Comparison of ENCODE assay signal across 16 cellular contexts in genomic region chr15:63575312-63575711, GRCh38.
"Had no signal": no experiment of that assay in that cellular context is flagged by ENCODE, and none has a peak within 500 bp of the region (broad histone marks: within the 10 kb centered on the region; RNA-seq: fewer than 3 reads in every experiment).

No MANE protein-coding gene starts in this region.

- DNase-seq: effector memory CD4-positive, alpha-beta T cell; heart left ventricle; hippocampal formation; mammary epithelial cell; mucosa of descending colon; naive thymus-derived CD8-positive, alpha-beta T cell; posterior cingulate gyrus; sigmoid colon; small intestine; stimulated activated CD4-positive, alpha-beta T cell treated with anti-CD3 and anti-CD28 coated beads, Interleukin-12 subunit alpha, Interleukin-12 subunit beta, amount 100 ng/mL, for 4 hours; transverse colon had no signal

- H3K27ac Mint-ChIP-seq: stimulated activated naive CD8-positive, alpha-beta T cell treated with anti-CD3 and anti-CD28 coated beads, Interleukin-15, Interleukin-2, amounts not matched to agents 100 ng/mL and 50 ng/mL, for 24 hours had no signal

- H3K27ac ChIP-seq: heart left ventricle, neutrophil, thoracic aorta, transverse colon had no signal

- H3K27me3 ChIP-seq: heart left ventricle, neutrophil, sigmoid colon, transverse colon had no signal

- H3K4me3 ChIP-seq: heart left ventricle, mucosa of descending colon, sigmoid colon, thoracic aorta, transverse colon had no signal

- H3K4me3 Mint-ChIP-seq: naive thymus-derived CD8-positive, alpha-beta T cell; stimulated activated naive CD8-positive, alpha-beta T cell treated with anti-CD3 and anti-CD28 coated beads, Interleukin-15, Interleukin-2, amounts not matched to agents 100 ng/mL and 50 ng/mL, for 24 hours had no signal

- ATAC-seq: esophagus mucosa; heart left ventricle; left lobe of liver; mucosa of descending colon; naive thymus-derived CD8-positive, alpha-beta T cell had no signal

- H3K9me3 ChIP-seq: heart left ventricle, mucosa of descending colon, neutrophil, sigmoid colon, thoracic aorta, transverse colon had no signal

- H3K4me1 ChIP-seq: transverse colon had no signal

- H3K27me3 Mint-ChIP-seq: naive thymus-derived CD8-positive, alpha-beta T cell; stimulated activated naive CD8-positive, alpha-beta T cell treated with anti-CD3 and anti-CD28 coated beads, Interleukin-15, Interleukin-2, amounts not matched to agents 100 ng/mL and 50 ng/mL, for 24 hours had no signal

- H3K9me3 Mint-ChIP-seq: naive thymus-derived CD8-positive, alpha-beta T cell; stimulated activated naive CD8-positive, alpha-beta T cell treated with anti-CD3 and anti-CD28 coated beads, Interleukin-15, Interleukin-2, amounts not matched to agents 100 ng/mL and 50 ng/mL, for 24 hours had no signal
